1 cellular context compared by ENCODE assay signal in the genomic region with DNA sequence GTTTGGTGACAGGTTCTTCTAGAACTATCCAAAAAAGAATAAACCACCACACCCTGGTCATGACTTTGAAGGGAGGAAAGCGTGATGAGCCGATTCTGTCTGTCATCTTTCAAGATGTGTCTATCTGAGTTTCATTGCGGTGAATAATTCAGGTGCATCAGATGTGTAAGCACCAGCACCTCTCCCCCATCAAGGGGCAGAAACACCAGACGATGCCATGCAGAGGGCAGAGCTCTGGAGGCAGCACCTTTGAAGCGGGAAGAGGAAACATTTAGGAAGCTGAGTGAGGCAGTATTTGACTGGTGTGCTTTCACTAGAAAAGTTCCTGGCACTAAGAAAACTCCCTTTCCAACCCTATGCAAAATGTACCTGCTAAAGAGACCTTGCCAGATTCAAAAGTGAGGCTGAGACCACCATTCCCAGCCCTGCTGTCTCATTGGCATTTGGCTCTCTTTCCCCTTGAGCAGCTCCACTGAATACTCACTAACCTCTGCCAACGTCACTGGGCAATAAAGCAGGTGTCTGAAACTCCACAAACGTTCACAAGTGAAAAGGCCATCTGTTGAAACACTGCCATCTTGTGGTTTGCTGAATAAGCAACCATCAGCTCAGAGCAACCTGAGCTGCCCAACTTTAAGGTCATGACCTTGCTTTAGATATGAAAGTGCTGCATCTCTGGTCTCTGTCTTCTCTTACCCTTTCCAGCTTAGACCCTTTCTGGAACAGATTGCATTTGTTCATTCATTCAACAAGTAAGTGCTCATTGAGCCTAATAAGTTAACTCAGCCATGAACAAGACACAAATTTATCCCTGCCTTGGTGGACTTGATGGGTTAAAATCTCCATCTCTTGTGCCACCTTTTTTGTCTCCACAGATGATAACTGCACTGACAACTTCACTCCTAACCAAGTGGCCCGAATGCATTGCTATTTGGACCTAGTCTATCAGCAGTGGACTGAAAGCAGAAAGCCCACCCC.
TF ChIP-seq lines count a peak whose summit lies in the region.

No MANE protein-coding gene starts in this region.

TF ChIP-seq in GM12891, 5 proteins besides CTCF, POLR2A, EP300 and RAD21 (continued from another document):
- TF ChIP-seq POU2F2 (IDR thresholded peaks at IDR 0.05; ENCODE audit: low read depth, low read length) (no peak), TAF1 (IDR thresholded peaks at IDR 0.05; ENCODE audit: low read depth, low read length) (no peak)
